ENCODE assay signal across 1 cellular context in genomic region chr1:235502601-235503332, GRCh38.
TF ChIP-seq lines count a peak whose summit lies in the region.

No MANE protein-coding gene starts in this region.

TF ChIP-seq in HEK293, 187 proteins besides CTCF, POLR2A, EP300 and RAD21 (continued from another document):
- 0 out of 2 replicates have a peak, but pooled peaks have one; percentile 37 for TF ChIP-seq ZNF184 (tag by site-specific recombination; IDR thresholded peaks at IDR 0.05)
- peak; percentile 87 for TF ChIP-seq ZNF24 (tag by site-specific recombination; IDR thresholded peaks at IDR 0.05)
- TF ChIP-seq ZNF596 (tag by site-specific recombination; IDR thresholded peaks at IDR 0.05): peak; percentile 76
- peak; percentile 49; the same call in 1 of the 2 replicates for TF ChIP-seq ZXDB (tag by site-specific recombination; IDR thresholded peaks at IDR 0.05)
- TF ChIP-seq SCRT2 (tag by site-specific recombination; IDR thresholded peaks at IDR 0.05): peak; percentile 97
- TF ChIP-seq WT1 (tag by site-specific recombination; IDR thresholded peaks at IDR 0.05): peak; percentile 76
- TF ChIP-seq ZNF274 (IDR thresholded peaks at IDR 0.05; ENCODE audit: low read length): no peak
- TF ChIP-seq ZNF274 (tag by site-specific recombination; IDR thresholded peaks at IDR 0.05; ENCODE audit: borderline replicate concordance): no peak
- TF ChIP-seq ZBTB8A (tag by site-specific recombination; IDR thresholded peaks at IDR 0.05): peak; percentile 29
- TF ChIP-seq OSR2 (tag by site-specific recombination; IDR thresholded peaks at IDR 0.05): peak; percentile 78
- no peak for TF ChIP-seq ZNF140 (tag by site-specific recombination; IDR thresholded peaks at IDR 0.05)
- peak; percentile 62; the same call in 1 of the 2 replicates for TF ChIP-seq ZEB2 (tag by site-specific recombination; IDR thresholded peaks at IDR 0.05)
- peak; percentile 87 for TF ChIP-seq ZNF362 (tag by site-specific recombination; IDR thresholded peaks at IDR 0.05)
- TF ChIP-seq PRDM6 (tag by site-specific recombination; IDR thresholded peaks at IDR 0.05): peak; percentile 100
- TF ChIP-seq ZNF174 (tag by site-specific recombination; IDR thresholded peaks at IDR 0.05): no peak
- TF ChIP-seq ZBTB6 (tag by site-specific recombination; IDR thresholded peaks at IDR 0.05): peak; percentile 54; the same call in 1 of the 2 replicates
- no peak for TF ChIP-seq ZNF571 (tag by site-specific recombination; IDR thresholded peaks at IDR 0.05)
- TF ChIP-seq ZNF843 (tag by site-specific recombination; IDR thresholded peaks at IDR 0.05): peak; percentile 77; the same call in 1 of the 2 replicates
- no peak for TF ChIP-seq ZNF433 (tag by site-specific recombination; IDR thresholded peaks at IDR 0.05; ENCODE audit: low read depth)
- TF ChIP-seq ZNF510 (tag by site-specific recombination; IDR thresholded peaks at IDR 0.05; ENCODE audit: insufficient replicate concordance): no peak
- TF ChIP-seq ZNF366 (tag by site-specific recombination; conservative IDR thresholded peaks at IDR 0.05): peak; percentile 71
- peak; percentile 60; the same call in 1 of the 2 replicates for TF ChIP-seq ZBTB44 (tag by site-specific recombination; IDR thresholded peaks at IDR 0.05)
- 0 out of 2 replicates have a peak, but pooled peaks have one; percentile 5 for TF ChIP-seq ZNF626 (tag by site-specific recombination; IDR thresholded peaks at IDR 0.05)
- TF ChIP-seq ZNF639 (tag by site-specific recombination; IDR thresholded peaks at IDR 0.05): peak; percentile 71; the same call in 1 of the 2 replicates
- TF ChIP-seq TCF7L2 (IDR thresholded peaks at IDR 0.05; ENCODE audit: borderline replicate concordance, low read depth, low read length): peak; percentile 49; the same call in 1 of the 2 replicates
- TF ChIP-seq ELK4 (IDR thresholded peaks at IDR 0.05; ENCODE audit: borderline replicate concordance, low read depth, low read length): no peak
- no peak for TF ChIP-seq ZNF623 (tag by site-specific recombination; IDR thresholded peaks at IDR 0.05)
